Comparison of ENCODE assay signal across 25 cellular contexts in genomic region chr9:71607571-71607970, GRCh38.
"Had no signal": no experiment of that assay in that cellular context is flagged by ENCODE, and none has a peak within 500 bp of the region (broad histone marks: within the 10 kb centered on the region; RNA-seq: fewer than 3 reads in every experiment).

No MANE protein-coding gene starts in this region.

- H3K4me3 Mint-ChIP-seq: activated CD4-positive, alpha-beta memory T cell treated with anti-CD3 and anti-CD28 coated beads, Interleukin-2, amount 10 ng/mL, durations not matched to agents 7 days and 5 days; activated CD8-positive, alpha-beta memory T cell treated with anti-CD3 and anti-CD28 coated beads, Interleukin-2, amount 10 ng/mL, durations not matched to agents 7 days and 5 days; activated naive CD8-positive, alpha-beta T cell treated with anti-CD3 and anti-CD28 coated beads for 36 hours; activated T-helper 17 cell treated with anti-CD3 and anti-CD28 coated beads, Interleukin-2, amount 50 U/mL, for 72 hours; brain; endodermal cell; mesothelial cell of epicardium; nephron; stimulated activated naive CD8-positive, alpha-beta T cell treated with anti-CD3 and anti-CD28 coated beads, Interleukin-15, amount 100 ng/mL, for 72 hours had no signal

- DNase-seq: activated CD4-positive, alpha-beta memory T cell treated with anti-CD3 and anti-CD28 coated beads, Interleukin-2, amount 10 ng/mL, durations not matched to agents 7 days and 5 days; activated CD4-positive, alpha-beta T cell treated with anti-CD3 and anti-CD28 coated beads for 48 hours; activated CD4-positive, CD25-positive, alpha-beta regulatory T cell; activated CD8-positive, alpha-beta memory T cell treated with anti-CD3 and anti-CD28 coated beads, Interleukin-2, amount 10 ng/mL, durations not matched to agents 7 days and 5 days; activated naive CD4-positive, alpha-beta T cell; activated naive CD8-positive, alpha-beta T cell treated with anti-CD3 and anti-CD28 coated beads for 36 hours; amygdala; caudate nucleus; dorsolateral prefrontal cortex; endodermal cell; islet precursor cell; left colon; retina; stimulated activated CD4-positive, alpha-beta T cell treated with anti-CD3 and anti-CD28 coated beads, Interleukin-2, amount 100 ng/mL, for 48 hours; stimulated activated naive CD8-positive, alpha-beta T cell treated with anti-CD3 and anti-CD28 coated beads, Interleukin-15, amount 100 ng/mL, for 72 hours; T-helper 1 cell; T-helper 9 cell; upper lobe of right lung had no signal

- H3K9me3 Mint-ChIP-seq: activated T-helper 17 cell treated with anti-CD3 and anti-CD28 coated beads, Interleukin-2, amount 50 U/mL, for 72 hours had no signal

- H3K4me1 Mint-ChIP-seq: activated CD4-positive, alpha-beta memory T cell treated with anti-CD3 and anti-CD28 coated beads, Interleukin-2, amount 10 ng/mL, durations not matched to agents 7 days and 5 days; activated CD8-positive, alpha-beta memory T cell treated with anti-CD3 and anti-CD28 coated beads, Interleukin-2, amount 10 ng/mL, durations not matched to agents 7 days and 5 days; activated naive CD8-positive, alpha-beta T cell treated with anti-CD3 and anti-CD28 coated beads for 36 hours; activated T-helper 17 cell treated with anti-CD3 and anti-CD28 coated beads, Interleukin-2, amount 50 U/mL, for 72 hours; brain; nephron; stimulated activated naive CD8-positive, alpha-beta T cell treated with anti-CD3 and anti-CD28 coated beads, Interleukin-15, amount 100 ng/mL, for 72 hours had no signal

- H3K27me3 Mint-ChIP-seq: activated CD8-positive, alpha-beta memory T cell treated with anti-CD3 and anti-CD28 coated beads, Interleukin-2, amount 10 ng/mL, durations not matched to agents 7 days and 5 days; activated naive CD8-positive, alpha-beta T cell treated with anti-CD3 and anti-CD28 coated beads for 36 hours; activated T-helper 17 cell treated with anti-CD3 and anti-CD28 coated beads, Interleukin-2, amount 50 U/mL, for 72 hours; stimulated activated naive CD8-positive, alpha-beta T cell treated with anti-CD3 and anti-CD28 coated beads, Interleukin-15, amount 100 ng/mL, for 72 hours had no signal

- H3K27ac Mint-ChIP-seq: activated CD4-positive, alpha-beta memory T cell treated with anti-CD3 and anti-CD28 coated beads, Interleukin-2, amount 10 ng/mL, durations not matched to agents 7 days and 5 days; activated CD8-positive, alpha-beta memory T cell treated with anti-CD3 and anti-CD28 coated beads, Interleukin-2, amount 10 ng/mL, durations not matched to agents 7 days and 5 days; activated naive CD8-positive, alpha-beta T cell treated with anti-CD3 and anti-CD28 coated beads for 36 hours; activated T-helper 17 cell treated with anti-CD3 and anti-CD28 coated beads, Interleukin-2, amount 50 U/mL, for 72 hours; brain; mesothelial cell of epicardium; nephron; stimulated activated naive CD8-positive, alpha-beta T cell treated with anti-CD3 and anti-CD28 coated beads, Interleukin-15, amount 100 ng/mL, for 72 hours had no signal

- H3K27me3 ChIP-seq: dorsolateral prefrontal cortex, hepatocyte, upper lobe of right lung had no signal

- H3K4me2 ChIP-seq: hepatocyte had no signal

- ATAC-seq: activated CD8-positive, alpha-beta memory T cell treated with anti-CD3 and anti-CD28 coated beads, Interleukin-2, amount 10 ng/mL, durations not matched to agents 7 days and 5 days; activated T-helper 17 cell treated with anti-CD3 and anti-CD28 coated beads, Interleukin-2, amount 50 U/mL, for 72 hours; left colon; stimulated activated naive CD8-positive, alpha-beta T cell treated with anti-CD3 and anti-CD28 coated beads, Interleukin-15, amount 100 ng/mL, for 72 hours; upper lobe of right lung had no signal

- H3K27ac ChIP-seq: dorsolateral prefrontal cortex, epithelial cell of prostate, hepatocyte, upper lobe of right lung had no signal

- H3K4me3 ChIP-seq: dorsolateral prefrontal cortex, hepatocyte, lung, upper lobe of right lung had no signal

- H3K4me1 ChIP-seq: upper lobe of right lung had no signal

- H3K79me2 ChIP-seq: hepatocyte had no signal

- H3K36me3 ChIP-seq: upper lobe of right lung had no signal

- H3K36me3 Mint-ChIP-seq: activated CD8-positive, alpha-beta memory T cell treated with anti-CD3 and anti-CD28 coated beads, Interleukin-2, amount 10 ng/mL, durations not matched to agents 7 days and 5 days; brain; mesothelial cell of epicardium had no signal
